Comparison of ENCODE assay signal across 21 cellular contexts in genomic region chr2:3307901-3308300, GRCh38.
"Had no signal": no experiment of that assay in that cellular context is flagged by ENCODE, and none has a peak within 500 bp of the region (broad histone marks: within the 10 kb centered on the region; RNA-seq: fewer than 3 reads in every experiment).

No MANE protein-coding gene starts in this region.

- DNase-seq: esophagus squamous epithelium; foreskin fibroblast; immature natural killer cell; left cardiac atrium; mammary epithelial cell; naive thymus-derived CD8-positive, alpha-beta T cell; sigmoid colon; small intestine; stimulated activated CD4-positive, alpha-beta T cell treated with anti-CD3 and anti-CD28 coated beads, Interleukin-4, amount 100 ng/mL, for 1 hour; stimulated activated CD8-positive, alpha-beta memory T cell treated with anti-CD3 and anti-CD28 coated beads, Interleukin-4, amount 100 ng/mL, for 48 hours; stimulated activated naive CD8-positive, alpha-beta T cell treated with anti-CD3 and anti-CD28 coated beads, Interleukin-15, Interleukin-2, amounts not matched to agents 100 U/mL and 50 U/mL, for 24 hours; thyroid gland; upper lobe of left lung; uterus had no signal

- H3K27me3 Mint-ChIP-seq: dendritic cell treated with granulocyte-macrophage colony-stimulating factor and Interleukin-4, amounts not matched to agents 40 ng/mL and 50 ng/mL, for 4 days; naive thymus-derived CD8-positive, alpha-beta T cell had no signal

- H3K4me3 ChIP-seq: esophagus squamous epithelium, gastroesophageal sphincter, sigmoid colon, suprapubic skin, thyroid gland, upper lobe of left lung, uterus had no signal

- H3K27me3 ChIP-seq: esophagus squamous epithelium, gastroesophageal sphincter, sigmoid colon, suprapubic skin, thyroid gland, upper lobe of left lung, uterus had no signal

- H3K36me3 Mint-ChIP-seq: immature natural killer cell had no signal

- H3K4me3 Mint-ChIP-seq: dendritic cell treated with granulocyte-macrophage colony-stimulating factor and Interleukin-4, amounts not matched to agents 40 ng/mL and 50 ng/mL, for 4 days; immature natural killer cell; naive thymus-derived CD8-positive, alpha-beta T cell; neural crest cell; stimulated activated effector memory CD8-positive, alpha-beta T cell treated with anti-CD3 and anti-CD28 coated beads, Interleukin-12 subunit alpha, Interleukin-12 subunit beta, amount 100 ng/mL, for 72 hours had no signal

- H3K4me1 ChIP-seq: uterus had no signal

- FAIRE-seq: colon, keratinocyte, small intestine had no signal

- ATAC-seq: gastroesophageal sphincter; left cardiac atrium; naive thymus-derived CD8-positive, alpha-beta T cell; stimulated activated effector memory CD8-positive, alpha-beta T cell treated with anti-CD3 and anti-CD28 coated beads, Interleukin-12 subunit alpha, Interleukin-12 subunit beta, amount 100 ng/mL, for 72 hours; stimulated activated naive CD8-positive, alpha-beta T cell treated with anti-CD3 and anti-CD28 coated beads, Interleukin-15, Interleukin-2, amounts not matched to agents 100 U/mL and 50 U/mL, for 24 hours had no signal

- H3K27ac ChIP-seq: esophagus squamous epithelium, gastroesophageal sphincter, sigmoid colon, suprapubic skin, upper lobe of left lung, uterus had no signal

- H3K9me3 Mint-ChIP-seq: dendritic cell treated with granulocyte-macrophage colony-stimulating factor and Interleukin-4, amounts not matched to agents 40 ng/mL and 50 ng/mL, for 4 days; immature natural killer cell; naive thymus-derived CD8-positive, alpha-beta T cell; neural crest cell; stimulated activated effector memory CD8-positive, alpha-beta T cell treated with anti-CD3 and anti-CD28 coated beads, Interleukin-12 subunit alpha, Interleukin-12 subunit beta, amount 100 ng/mL, for 72 hours had no signal

- H3K36me3 ChIP-seq: gastroesophageal sphincter, sigmoid colon, suprapubic skin, thyroid gland, upper lobe of left lung, uterus had no signal

- H3K9me3 ChIP-seq: esophagus squamous epithelium, gastroesophageal sphincter, sigmoid colon, suprapubic skin, thyroid gland, upper lobe of left lung, uterus had no signal

- H3K27ac Mint-ChIP-seq: dendritic cell treated with granulocyte-macrophage colony-stimulating factor and Interleukin-4, amounts not matched to agents 40 ng/mL and 50 ng/mL, for 4 days; immature natural killer cell; stimulated activated effector memory CD8-positive, alpha-beta T cell treated with anti-CD3 and anti-CD28 coated beads, Interleukin-12 subunit alpha, Interleukin-12 subunit beta, amount 100 ng/mL, for 72 hours had no signal
